ENCODE assay signal across 1 cellular context in the genomic region with DNA sequence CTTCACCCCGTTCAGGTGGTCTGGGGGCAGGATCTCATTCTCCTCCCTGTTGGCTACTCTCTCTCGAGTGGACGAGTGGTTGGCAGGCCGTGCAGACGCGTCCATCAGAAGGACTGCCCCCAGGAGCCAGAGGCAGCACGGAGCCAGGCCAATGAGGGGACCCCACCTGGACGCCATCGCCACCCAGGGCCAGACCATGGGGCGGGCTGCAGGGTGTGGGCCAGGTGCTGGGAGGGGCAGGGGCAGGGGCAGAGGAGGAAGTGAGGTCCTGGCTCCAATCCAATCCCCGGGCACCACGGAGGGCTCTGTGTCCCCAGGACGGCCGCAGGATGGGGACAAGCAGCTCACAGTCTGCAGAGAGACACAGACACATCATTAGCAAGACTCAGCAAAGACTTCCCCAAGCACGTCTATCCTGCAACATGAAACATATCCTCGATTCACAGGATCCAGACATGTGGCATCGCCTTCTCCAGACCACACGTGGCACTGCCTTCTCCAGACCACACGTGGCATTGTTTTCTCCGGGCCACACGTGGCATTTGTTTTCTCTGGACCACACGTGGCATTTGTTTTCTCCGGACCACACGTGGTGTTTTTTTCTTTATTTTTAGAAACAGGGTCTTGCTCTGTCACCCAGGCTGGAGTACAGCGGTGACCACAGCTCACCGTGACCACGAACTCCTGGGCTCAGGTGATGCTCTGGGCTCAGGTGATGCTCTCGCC.
TF ChIP-seq lines count a peak whose summit lies in the region.

No MANE protein-coding gene starts in this region.

TF ChIP-seq in HepG2, 621 proteins besides CTCF, POLR2A, EP300 and RAD21:
- TF ChIP-seq, protein P1, sequence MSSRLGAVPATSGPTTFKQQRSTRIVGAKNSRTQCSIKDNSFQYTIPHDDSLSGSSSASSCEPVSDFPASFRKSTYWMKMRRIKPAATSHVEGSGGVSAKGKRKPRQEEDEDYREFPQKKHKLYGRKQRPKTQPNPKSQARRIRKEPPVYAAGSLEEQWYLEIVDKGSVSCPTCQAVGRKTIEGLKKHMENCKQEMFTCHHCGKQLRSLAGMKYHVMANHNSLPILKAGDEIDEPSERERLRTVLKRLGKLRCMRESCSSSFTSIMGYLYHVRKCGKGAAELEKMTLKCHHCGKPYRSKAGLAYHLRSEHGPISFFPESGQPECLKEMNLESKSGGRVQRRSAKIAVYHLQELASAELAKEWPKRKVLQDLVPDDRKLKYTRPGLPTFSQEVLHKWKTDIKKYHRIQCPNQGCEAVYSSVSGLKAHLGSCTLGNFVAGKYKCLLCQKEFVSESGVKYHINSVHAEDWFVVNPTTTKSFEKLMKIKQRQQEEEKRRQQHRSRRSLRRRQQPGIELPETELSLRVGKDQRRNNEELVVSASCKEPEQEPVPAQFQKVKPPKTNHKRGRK (CRISPR knock-in tag; IDR thresholded peaks at IDR 0.05), result no peak
- TF ChIP-seq, protein P2, sequence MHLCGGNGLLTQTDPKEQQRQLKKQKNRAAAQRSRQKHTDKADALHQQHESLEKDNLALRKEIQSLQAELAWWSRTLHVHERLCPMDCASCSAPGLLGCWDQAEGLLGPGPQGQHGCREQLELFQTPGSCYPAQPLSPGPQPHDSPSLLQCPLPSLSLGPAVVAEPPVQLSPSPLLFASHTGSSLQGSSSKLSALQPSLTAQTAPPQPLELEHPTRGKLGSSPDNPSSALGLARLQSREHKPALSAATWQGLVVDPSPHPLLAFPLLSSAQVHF (CRISPR knock-in tag; IDR thresholded peaks at IDR 0.05), result no peak
- TF ChIP-seq EHMT2 (IDR thresholded peaks at IDR 0.05; ENCODE audit: borderline replicate concordance, low read depth, low read length), result no peak; the same call in 1 of the 2 replicates
- TF ChIP-seq, protein P3, sequence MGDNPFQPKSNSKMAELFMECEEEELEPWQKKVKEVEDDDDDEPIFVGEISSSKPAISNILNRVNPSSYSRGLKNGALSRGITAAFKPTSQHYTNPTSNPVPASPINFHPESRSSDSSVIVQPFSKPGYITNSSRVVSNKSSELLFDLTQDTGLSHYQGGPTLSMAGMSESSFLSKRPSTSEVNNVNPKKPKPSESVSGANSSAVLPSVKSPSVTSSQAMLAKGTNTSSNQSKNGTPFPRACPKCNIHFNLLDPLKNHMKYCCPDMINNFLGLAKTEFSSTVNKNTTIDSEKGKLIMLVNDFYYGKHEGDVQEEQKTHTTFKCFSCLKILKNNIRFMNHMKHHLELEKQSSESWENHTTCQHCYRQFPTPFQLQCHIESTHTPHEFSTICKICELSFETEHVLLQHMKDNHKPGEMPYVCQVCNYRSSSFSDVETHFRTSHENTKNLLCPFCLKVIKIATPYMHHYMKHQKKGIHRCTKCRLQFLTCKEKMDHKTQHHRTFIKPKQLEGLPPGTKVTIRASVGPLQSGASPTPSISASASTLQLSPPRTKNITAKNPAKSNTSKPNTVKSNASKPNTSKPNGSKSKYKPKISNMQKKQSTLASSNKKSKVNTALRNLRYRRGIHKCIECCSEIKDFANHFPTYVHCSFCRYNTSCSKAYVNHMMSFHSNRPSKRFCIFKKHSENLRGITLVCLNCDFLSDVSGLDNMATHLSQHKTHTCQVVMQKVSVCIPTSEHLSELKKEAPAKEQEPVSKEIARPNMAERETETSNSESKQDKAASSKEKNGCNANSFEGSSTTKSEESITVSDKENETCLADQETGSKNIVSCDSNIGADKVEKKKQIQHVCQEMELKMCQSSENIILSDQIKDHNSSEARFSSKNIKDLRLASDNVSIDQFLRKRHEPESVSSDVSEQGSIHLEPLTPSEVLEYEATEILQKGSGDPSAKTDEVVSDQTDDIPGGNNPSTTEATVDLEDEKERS (CRISPR knock-in tag; IDR thresholded peaks at IDR 0.05), result no peak
- TF ChIP-seq, protein P4, sequence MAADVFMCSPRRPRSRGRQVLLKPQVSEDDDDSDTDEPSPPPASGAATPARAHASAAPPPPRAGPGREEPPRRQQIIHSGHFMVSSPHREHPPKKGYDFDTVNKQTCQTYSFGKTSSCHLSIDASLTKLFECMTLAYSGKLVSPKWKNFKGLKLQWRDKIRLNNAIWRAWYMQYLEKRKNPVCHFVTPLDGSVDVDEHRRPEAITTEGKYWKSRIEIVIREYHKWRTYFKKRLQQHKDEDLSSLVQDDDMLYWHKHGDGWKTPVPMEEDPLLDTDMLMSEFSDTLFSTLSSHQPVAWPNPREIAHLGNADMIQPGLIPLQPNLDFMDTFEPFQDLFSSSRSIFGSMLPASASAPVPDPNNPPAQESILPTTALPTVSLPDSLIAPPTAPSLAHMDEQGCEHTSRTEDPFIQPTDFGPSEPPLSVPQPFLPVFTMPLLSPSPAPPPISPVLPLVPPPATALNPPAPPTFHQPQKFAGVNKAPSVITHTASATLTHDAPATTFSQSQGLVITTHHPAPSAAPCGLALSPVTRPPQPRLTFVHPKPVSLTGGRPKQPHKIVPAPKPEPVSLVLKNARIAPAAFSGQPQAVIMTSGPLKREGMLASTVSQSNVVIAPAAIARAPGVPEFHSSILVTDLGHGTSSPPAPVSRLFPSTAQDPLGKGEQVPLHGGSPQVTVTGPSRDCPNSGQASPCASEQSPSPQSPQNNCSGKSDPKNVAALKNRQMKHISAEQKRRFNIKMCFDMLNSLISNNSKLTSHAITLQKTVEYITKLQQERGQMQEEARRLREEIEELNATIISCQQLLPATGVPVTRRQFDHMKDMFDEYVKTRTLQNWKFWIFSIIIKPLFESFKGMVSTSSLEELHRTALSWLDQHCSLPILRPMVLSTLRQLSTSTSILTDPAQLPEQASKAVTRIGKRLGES (CRISPR knock-in tag; IDR thresholded peaks at IDR 0.05; ENCODE audit: borderline replicate concordance), result no peak
- no peak for TF ChIP-seq JUND (CRISPR knock-in tag; IDR thresholded peaks at IDR 0.05)
- no peak for TF ChIP-seq HNRNPLL (IDR thresholded peaks at IDR 0.05; ENCODE audit: low read depth, low read length, poor library complexity, severe bottlenecking)
- no peak for TF ChIP-seq ZSCAN31 (CRISPR knock-in tag; IDR thresholded peaks at IDR 0.05; ENCODE audit: low read depth)
- no peak for TF ChIP-seq NR1H2 (CRISPR knock-in tag; IDR thresholded peaks at IDR 0.05; ENCODE audit: borderline replicate concordance, low read depth)
